ENCODE assay signal across 1 cellular context in the genomic region with DNA sequence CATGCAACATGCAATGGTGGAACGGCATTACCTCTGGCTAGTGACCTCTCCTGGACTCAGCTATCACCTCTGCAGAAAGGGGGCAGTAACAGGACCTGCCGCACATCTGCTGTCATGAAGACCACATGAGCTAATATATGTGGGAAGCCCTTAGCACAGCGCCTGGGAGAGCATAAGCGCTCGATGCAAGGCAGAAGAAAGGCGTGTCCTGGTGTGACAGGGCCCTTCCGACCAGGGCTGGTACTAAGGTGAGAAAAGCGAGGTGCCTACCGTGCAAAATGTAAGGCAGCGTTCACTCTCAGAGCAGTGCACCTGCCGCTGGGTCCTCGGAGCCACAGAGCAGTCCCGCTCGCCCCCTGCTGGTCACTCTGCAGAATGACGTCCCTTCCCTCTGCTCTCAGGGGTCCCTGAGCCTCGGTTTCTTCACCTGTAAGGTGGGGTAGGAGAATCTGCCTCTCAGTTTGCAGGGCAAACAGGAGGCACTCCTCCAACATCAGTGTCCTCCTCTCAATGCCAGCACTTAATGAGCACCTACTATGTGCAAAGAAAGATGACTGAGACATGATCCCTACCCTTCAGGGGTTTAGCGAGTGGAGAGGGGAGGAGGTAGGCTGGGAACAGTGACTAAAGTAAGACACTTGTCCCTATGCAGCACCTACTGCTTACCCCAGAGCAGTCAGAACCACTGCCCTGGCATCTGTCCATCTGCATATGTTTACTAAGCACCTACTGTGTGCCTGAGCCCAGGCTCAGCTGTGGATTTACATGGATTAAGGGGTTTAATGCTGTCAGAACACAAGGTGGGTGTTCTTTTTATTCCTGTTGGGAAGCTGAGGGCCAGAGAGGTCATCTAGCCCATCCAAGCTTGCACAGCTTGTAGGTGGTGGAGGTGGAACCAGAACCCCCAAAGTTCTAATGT.
TF ChIP-seq lines count a peak whose summit lies in the region.

No MANE protein-coding gene starts in this region.

TF ChIP-seq in K562, 482 proteins besides CTCF, POLR2A, EP300 and RAD21 (continued from another document and continues in another):
- TF ChIP-seq, protein P1, sequence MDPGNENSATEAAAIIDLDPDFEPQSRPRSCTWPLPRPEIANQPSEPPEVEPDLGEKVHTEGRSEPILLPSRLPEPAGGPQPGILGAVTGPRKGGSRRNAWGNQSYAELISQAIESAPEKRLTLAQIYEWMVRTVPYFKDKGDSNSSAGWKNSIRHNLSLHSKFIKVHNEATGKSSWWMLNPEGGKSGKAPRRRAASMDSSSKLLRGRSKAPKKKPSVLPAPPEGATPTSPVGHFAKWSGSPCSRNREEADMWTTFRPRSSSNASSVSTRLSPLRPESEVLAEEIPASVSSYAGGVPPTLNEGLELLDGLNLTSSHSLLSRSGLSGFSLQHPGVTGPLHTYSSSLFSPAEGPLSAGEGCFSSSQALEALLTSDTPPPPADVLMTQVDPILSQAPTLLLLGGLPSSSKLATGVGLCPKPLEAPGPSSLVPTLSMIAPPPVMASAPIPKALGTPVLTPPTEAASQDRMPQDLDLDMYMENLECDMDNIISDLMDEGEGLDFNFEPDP (CRISPR knock-in tag; IDR thresholded peaks at IDR 0.05): no peak
- TF ChIP-seq NR1H2 (CRISPR knock-in tag; IDR thresholded peaks at IDR 0.05): no peak
- TF ChIP-seq ZBTB17 (CRISPR knock-in tag; IDR thresholded peaks at IDR 0.05): no peak
- TF ChIP-seq PTTG1 (tag; IDR thresholded peaks at IDR 0.05; ENCODE audit: low read depth): no peak
- no peak for TF ChIP-seq HNRNPLL (IDR thresholded peaks at IDR 0.05; ENCODE audit: low read depth, low read length, poor library complexity, severe bottlenecking)
- TF ChIP-seq, protein P2, sequence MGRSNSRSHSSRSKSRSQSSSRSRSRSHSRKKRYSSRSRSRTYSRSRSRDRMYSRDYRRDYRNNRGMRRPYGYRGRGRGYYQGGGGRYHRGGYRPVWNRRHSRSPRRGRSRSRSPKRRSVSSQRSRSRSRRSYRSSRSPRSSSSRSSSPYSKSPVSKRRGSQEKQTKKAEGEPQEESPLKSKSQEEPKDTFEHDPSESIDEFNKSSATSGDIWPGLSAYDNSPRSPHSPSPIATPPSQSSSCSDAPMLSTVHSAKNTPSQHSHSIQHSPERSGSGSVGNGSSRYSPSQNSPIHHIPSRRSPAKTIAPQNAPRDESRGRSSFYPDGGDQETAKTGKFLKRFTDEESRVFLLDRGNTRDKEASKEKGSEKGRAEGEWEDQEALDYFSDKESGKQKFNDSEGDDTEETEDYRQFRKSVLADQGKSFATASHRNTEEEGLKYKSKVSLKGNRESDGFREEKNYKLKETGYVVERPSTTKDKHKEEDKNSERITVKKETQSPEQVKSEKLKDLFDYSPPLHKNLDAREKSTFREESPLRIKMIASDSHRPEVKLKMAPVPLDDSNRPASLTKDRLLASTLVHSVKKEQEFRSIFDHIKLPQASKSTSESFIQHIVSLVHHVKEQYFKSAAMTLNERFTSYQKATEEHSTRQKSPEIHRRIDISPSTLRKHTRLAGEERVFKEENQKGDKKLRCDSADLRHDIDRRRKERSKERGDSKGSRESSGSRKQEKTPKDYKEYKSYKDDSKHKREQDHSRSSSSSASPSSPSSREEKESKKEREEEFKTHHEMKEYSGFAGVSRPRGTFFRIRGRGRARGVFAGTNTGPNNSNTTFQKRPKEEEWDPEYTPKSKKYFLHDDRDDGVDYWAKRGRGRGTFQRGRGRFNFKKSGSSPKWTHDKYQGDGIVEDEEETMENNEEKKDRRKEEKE (IDR thresholded peaks at IDR 0.05; ENCODE audit: borderline replicate concordance in 1 of 2, control insufficient read depth in 1 of 2, low read depth in 2 of 2, low read length in 1 of 2): no peak
- TF ChIP-seq SAFB (IDR thresholded peaks at IDR 0.05; ENCODE audit: borderline replicate concordance, low read depth, low read length): no peak
- TF ChIP-seq KLF1 (tag; IDR thresholded peaks at IDR 0.05): no peak
- 0 out of 2 replicates have a peak, but pooled peaks have one; percentile 30 for TF ChIP-seq TCF3 (CRISPR knock-in tag; IDR thresholded peaks at IDR 0.05)
- TF ChIP-seq, protein P3, sequence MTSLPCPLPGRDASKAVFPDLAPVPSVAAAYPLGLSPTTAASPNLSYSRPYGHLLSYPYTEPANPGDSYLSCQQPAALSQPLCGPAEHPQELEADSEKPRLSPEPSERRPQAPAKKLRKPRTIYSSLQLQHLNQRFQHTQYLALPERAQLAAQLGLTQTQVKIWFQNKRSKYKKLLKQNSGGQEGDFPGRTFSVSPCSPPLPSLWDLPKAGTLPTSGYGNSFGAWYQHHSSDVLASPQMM (CRISPR knock-in tag; IDR thresholded peaks at IDR 0.05): no peak
- TF ChIP-seq MIER1 (IDR thresholded peaks at IDR 0.05; ENCODE audit: low read depth): no peak
- no peak for TF ChIP-seq SMARCA4 (IDR thresholded peaks at IDR 0.05)
- TF ChIP-seq ZNF24 (IDR thresholded peaks at IDR 0.05): no peak
- TF ChIP-seq, protein P4, sequence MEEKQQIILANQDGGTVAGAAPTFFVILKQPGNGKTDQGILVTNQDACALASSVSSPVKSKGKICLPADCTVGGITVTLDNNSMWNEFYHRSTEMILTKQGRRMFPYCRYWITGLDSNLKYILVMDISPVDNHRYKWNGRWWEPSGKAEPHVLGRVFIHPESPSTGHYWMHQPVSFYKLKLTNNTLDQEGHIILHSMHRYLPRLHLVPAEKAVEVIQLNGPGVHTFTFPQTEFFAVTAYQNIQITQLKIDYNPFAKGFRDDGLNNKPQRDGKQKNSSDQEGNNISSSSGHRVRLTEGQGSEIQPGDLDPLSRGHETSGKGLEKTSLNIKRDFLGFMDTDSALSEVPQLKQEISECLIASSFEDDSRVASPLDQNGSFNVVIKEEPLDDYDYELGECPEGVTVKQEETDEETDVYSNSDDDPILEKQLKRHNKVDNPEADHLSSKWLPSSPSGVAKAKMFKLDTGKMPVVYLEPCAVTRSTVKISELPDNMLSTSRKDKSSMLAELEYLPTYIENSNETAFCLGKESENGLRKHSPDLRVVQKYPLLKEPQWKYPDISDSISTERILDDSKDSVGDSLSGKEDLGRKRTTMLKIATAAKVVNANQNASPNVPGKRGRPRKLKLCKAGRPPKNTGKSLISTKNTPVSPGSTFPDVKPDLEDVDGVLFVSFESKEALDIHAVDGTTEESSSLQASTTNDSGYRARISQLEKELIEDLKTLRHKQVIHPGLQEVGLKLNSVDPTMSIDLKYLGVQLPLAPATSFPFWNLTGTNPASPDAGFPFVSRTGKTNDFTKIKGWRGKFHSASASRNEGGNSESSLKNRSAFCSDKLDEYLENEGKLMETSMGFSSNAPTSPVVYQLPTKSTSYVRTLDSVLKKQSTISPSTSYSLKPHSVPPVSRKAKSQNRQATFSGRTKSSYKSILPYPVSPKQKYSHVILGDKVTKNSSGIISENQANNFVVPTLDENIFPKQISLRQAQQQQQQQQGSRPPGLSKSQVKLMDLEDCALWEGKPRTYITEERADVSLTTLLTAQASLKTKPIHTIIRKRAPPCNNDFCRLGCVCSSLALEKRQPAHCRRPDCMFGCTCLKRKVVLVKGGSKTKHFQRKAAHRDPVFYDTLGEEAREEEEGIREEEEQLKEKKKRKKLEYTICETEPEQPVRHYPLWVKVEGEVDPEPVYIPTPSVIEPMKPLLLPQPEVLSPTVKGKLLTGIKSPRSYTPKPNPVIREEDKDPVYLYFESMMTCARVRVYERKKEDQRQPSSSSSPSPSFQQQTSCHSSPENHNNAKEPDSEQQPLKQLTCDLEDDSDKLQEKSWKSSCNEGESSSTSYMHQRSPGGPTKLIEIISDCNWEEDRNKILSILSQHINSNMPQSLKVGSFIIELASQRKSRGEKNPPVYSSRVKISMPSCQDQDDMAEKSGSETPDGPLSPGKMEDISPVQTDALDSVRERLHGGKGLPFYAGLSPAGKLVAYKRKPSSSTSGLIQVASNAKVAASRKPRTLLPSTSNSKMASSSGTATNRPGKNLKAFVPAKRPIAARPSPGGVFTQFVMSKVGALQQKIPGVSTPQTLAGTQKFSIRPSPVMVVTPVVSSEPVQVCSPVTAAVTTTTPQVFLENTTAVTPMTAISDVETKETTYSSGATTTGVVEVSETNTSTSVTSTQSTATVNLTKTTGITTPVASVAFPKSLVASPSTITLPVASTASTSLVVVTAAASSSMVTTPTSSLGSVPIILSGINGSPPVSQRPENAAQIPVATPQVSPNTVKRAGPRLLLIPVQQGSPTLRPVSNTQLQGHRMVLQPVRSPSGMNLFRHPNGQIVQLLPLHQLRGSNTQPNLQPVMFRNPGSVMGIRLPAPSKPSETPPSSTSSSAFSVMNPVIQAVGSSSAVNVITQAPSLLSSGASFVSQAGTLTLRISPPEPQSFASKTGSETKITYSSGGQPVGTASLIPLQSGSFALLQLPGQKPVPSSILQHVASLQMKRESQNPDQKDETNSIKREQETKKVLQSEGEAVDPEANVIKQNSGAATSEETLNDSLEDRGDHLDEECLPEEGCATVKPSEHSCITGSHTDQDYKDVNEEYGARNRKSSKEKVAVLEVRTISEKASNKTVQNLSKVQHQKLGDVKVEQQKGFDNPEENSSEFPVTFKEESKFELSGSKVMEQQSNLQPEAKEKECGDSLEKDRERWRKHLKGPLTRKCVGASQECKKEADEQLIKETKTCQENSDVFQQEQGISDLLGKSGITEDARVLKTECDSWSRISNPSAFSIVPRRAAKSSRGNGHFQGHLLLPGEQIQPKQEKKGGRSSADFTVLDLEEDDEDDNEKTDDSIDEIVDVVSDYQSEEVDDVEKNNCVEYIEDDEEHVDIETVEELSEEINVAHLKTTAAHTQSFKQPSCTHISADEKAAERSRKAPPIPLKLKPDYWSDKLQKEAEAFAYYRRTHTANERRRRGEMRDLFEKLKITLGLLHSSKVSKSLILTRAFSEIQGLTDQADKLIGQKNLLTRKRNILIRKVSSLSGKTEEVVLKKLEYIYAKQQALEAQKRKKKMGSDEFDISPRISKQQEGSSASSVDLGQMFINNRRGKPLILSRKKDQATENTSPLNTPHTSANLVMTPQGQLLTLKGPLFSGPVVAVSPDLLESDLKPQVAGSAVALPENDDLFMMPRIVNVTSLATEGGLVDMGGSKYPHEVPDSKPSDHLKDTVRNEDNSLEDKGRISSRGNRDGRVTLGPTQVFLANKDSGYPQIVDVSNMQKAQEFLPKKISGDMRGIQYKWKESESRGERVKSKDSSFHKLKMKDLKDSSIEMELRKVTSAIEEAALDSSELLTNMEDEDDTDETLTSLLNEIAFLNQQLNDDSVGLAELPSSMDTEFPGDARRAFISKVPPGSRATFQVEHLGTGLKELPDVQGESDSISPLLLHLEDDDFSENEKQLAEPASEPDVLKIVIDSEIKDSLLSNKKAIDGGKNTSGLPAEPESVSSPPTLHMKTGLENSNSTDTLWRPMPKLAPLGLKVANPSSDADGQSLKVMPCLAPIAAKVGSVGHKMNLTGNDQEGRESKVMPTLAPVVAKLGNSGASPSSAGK (IDR thresholded peaks at IDR 0.05): no peak
- TF ChIP-seq NFIC (IDR thresholded peaks at IDR 0.05): no peak
- TF ChIP-seq RBFOX2 (IDR thresholded peaks at IDR 0.05; ENCODE audit: low read depth, low read length): no peak
- TF ChIP-seq FIP1L1 (IDR thresholded peaks at IDR 0.05; ENCODE audit: low read depth, low read length, poor library complexity, severe bottlenecking): no peak
- no peak for TF ChIP-seq ZNF239 (CRISPR knock-in tag; IDR thresholded peaks at IDR 0.05)
- TF ChIP-seq RB1 (IDR thresholded peaks at IDR 0.05; ENCODE audit: low read depth): peak; percentile 45; the same call in 1 of the 2 replicates
- TF ChIP-seq, protein P5, sequence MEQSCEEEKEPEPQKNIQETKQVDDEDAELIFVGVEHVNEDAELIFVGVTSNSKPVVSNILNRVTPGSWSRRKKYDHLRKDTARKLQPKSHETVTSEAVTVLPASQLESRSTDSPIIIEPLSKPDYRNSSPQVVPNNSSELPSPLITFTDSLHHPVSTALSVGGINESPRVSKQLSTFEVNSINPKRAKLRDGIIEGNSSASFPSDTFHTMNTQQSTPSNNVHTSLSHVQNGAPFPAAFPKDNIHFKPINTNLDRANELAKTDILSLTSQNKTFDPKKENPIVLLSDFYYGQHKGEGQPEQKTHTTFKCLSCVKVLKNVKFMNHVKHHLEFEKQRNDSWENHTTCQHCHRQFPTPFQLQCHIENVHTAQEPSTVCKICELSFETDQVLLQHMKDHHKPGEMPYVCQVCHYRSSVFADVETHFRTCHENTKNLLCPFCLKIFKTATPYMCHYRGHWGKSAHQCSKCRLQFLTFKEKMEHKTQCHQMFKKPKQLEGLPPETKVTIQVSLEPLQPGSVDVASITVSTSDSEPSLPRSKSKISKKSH (CRISPR knock-in tag; IDR thresholded peaks at IDR 0.05): no peak
- no peak for TF ChIP-seq CBX1 (IDR thresholded peaks at IDR 0.05; ENCODE audit: low read depth)
- no peak for TF ChIP-seq PPARD (CRISPR knock-in tag; IDR thresholded peaks at IDR 0.05)
- no peak for TF ChIP-seq ILF3 (IDR thresholded peaks at IDR 0.05; ENCODE audit: borderline replicate concordance)
- no peak for TF ChIP-seq PCBP2 (IDR thresholded peaks at IDR 0.05; ENCODE audit: low read depth, low read length, poor library complexity, severe bottlenecking)
- no peak for TF ChIP-seq SP1 (CRISPR knock-in tag; IDR thresholded peaks at IDR 0.05)
- TF ChIP-seq POLR3A (IDR thresholded peaks at IDR 0.05; ENCODE audit: borderline replicate concordance, extremely low read depth, insufficient read depth, insufficient read length): no peak
- TF ChIP-seq TCFL5 (CRISPR knock-in tag; conservative IDR thresholded peaks at IDR 0.05): no peak
- TF ChIP-seq STAT5B (CRISPR knock-in tag; IDR thresholded peaks at IDR 0.05): no peak
- TF ChIP-seq, protein P6, sequence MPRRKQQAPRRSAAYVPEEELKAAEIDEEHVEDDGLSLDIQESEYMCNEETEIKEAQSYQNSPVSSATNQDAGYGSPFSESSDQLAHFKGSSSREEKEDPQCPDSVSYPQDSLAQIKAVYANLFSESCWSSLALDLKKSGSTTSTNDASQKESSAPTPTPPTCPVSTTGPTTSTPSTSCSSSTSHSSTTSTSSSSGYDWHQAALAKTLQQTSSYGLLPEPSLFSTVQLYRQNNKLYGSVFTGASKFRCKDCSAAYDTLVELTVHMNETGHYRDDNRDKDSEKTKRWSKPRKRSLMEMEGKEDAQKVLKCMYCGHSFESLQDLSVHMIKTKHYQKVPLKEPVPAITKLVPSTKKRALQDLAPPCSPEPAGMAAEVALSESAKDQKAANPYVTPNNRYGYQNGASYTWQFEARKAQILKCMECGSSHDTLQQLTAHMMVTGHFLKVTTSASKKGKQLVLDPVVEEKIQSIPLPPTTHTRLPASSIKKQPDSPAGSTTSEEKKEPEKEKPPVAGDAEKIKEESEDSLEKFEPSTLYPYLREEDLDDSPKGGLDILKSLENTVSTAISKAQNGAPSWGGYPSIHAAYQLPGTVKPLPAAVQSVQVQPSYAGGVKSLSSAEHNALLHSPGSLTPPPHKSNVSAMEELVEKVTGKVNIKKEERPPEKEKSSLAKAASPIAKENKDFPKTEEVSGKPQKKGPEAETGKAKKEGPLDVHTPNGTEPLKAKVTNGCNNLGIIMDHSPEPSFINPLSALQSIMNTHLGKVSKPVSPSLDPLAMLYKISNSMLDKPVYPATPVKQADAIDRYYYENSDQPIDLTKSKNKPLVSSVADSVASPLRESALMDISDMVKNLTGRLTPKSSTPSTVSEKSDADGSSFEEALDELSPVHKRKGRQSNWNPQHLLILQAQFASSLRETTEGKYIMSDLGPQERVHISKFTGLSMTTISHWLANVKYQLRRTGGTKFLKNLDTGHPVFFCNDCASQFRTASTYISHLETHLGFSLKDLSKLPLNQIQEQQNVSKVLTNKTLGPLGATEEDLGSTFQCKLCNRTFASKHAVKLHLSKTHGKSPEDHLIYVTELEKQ (CRISPR knock-in tag; IDR thresholded peaks at IDR 0.05): no peak
- 0 out of 2 replicates have a peak, but pooled peaks have one; percentile 52 for TF ChIP-seq ARID2 (IDR thresholded peaks at IDR 0.05)
- no peak for TF ChIP-seq ARID1B (IDR thresholded peaks at IDR 0.05)
- TF ChIP-seq KDM4B (IDR thresholded peaks at IDR 0.05; ENCODE audit: borderline replicate concordance in 2 of 2, low read depth in 1 of 2): 0 out of 4 replicates have a peak, but pooled peaks of 1 of the 2 experiments have one; percentile 54
- TF ChIP-seq ZKSCAN1 (IDR thresholded peaks at IDR 0.05; ENCODE audit: low read depth, low read length): peak; percentile 97
